Comparison of ENCODE assay signal across 1 cellular context in the genomic region with DNA sequence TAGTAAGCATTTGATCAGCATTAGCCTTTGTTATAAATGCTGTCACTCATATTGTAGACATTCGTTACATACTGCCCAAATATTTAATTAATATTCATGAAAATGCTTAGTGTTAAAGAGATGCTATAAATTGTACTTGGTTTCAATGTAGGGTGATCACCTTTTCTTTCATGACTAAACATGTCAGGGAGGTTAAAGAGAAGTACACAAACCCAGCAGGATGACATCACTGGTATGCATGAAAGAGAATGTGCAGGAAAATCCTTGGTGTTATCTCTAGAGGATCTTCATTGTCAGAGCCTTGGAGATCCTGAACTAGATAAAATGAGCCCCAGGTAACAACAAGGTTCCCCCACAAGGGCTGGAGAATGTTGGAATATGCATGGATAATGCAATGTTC.
TF ChIP-seq lines count a peak whose summit lies in the region.

No MANE protein-coding gene starts in this region.

TF ChIP-seq in HepG2, 621 proteins besides CTCF, POLR2A, EP300 and RAD21:
- peak; percentile 4; the same call in 1 of the 2 replicates for TF ChIP-seq ATF7 (IDR thresholded peaks at IDR 0.05)
- TF ChIP-seq ATF7 (CRISPR knock-in tag; IDR thresholded peaks at IDR 0.05) = no peak
- no peak for TF ChIP-seq NCOA1 (CRISPR knock-in tag; IDR thresholded peaks at IDR 0.05)
TF ChIP-seq in HepG2: peak in this region for 1.
